In the genomic region with DNA sequence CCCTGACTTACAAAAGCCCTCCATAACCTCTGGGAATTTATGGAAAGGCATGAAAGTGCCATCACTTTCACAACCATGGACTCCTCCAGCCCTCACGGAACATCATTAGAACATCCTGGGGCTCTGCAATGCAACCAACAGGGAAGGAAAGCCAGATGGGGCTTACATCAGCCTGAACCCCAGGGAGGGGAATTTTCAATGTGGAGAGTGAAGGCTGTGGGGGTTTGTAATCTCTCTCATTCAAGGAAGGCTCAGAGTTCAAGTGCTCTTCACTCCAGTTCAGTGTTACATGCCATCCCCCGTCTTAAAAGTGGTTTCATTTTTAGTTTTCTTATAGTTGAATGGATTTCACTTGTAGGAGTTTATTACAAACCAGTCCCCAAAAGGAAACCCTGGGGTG, we compare ENCODE assay signal across 11 cellular contexts. TPM values are rescaled to one million over a fixed set of nuclear protein-coding genes. Genes with fewer than 3 reads are reported as not detected.
A peak's percentile ranks its signal among the peaks of the same experiment; 100 is the strongest.
DNase-seq lines count a peak whose midpoint lies in the region; ATAC-seq, FAIRE-seq and TF ChIP-seq lines count a peak whose summit lies in the region.
"Had no signal": no experiment of that assay in that cellular context is flagged by ENCODE, and none has a peak within 500 bp of the region (broad histone marks: within the 10 kb centered on the region; RNA-seq: fewer than 3 reads in every experiment).

No MANE protein-coding gene starts in this region.

- peaks cover 7% of the 10 kb centered on the region; the same call in 1 of the 2 replicates for H3K9me1 ChIP-seq in IMR-90 (ENCODE audit: insufficient read depth, low read length)

- no peak overlapping the region for H2BK15ac ChIP-seq in IMR-90 (ENCODE audit: low read depth, low read length)

- no TSS peak for BruUV-seq in IMR-90 (replicated peaks; lab: Mats Ljungman, UMichigan)

- H3K56ac ChIP-seq in IMR-90 (ENCODE audit: extremely low read depth, insufficient read depth, low read length), result 0 out of 2 replicates have a peak overlapping the region, but pooled peaks have one; percentile 11

- H3K79me1 ChIP-seq in IMR-90 (ENCODE audit: low read depth in 1 of 2, low read length in 2 of 2), result peaks cover 0 to 24% of the 10 kb centered on the region in 2 experiments; a peak in 2 of 4 replicates

- H2AFZ ChIP-seq in IMR-90 (replicated peaks; ENCODE audit: low read length, poor library complexity) (no peak overlapping the region), fibroblast of lung (ENCODE audit: low read length) (no peak overlapping the region)

- no peak for DNase-seq in GM18507 (ENCODE audit: extremely low spot score, insufficient read length, low read depth)
- no peak for DNase-seq in IMR-90
- DNase-seq in fibroblast of lung (ENCODE audit: low read depth in 2 of 2), result peak; percentile 24 to 44
- DNase-seq in psoas muscle, result no peak
- no peak for DNase-seq in putamen (ENCODE audit: low spot score)
- no peak for DNase-seq in NCI-H2227 treated with DMSO at 0.1 percent for 48 hours (lab: John Stamatoyannopoulos, UW)
- DNase-seq: activated naive CD8-positive, alpha-beta T cell treated with anti-CD3 and anti-CD28 coated beads for 36 hours; occipital lobe had no signal

- ATAC-seq in IMR-90 (ENCODE audit: low read depth), result no peak
- ATAC-seq in psoas muscle, result peak in 2 of 4 donors; percentile 33 to 38
- ATAC-seq in GM21737 (IDR thresholded peaks at IDR 0.05; ENCODE audit: unreplicated experiment), result no peak
- ATAC-seq in HG03442 (IDR thresholded peaks at IDR 0.05; ENCODE audit: unreplicated experiment), result no peak

- peak; percentile 70 for FAIRE-seq in GM18507 (lab: Jason Lieb, UNC)
- FAIRE-seq: islet of Langerhans had no signal

- TF ChIP-seq POLR2A in IMR-90 (IDR thresholded peaks at IDR 0.05; ENCODE audit: low read depth, low read length), result no peak

- H3K4ac ChIP-seq in IMR-90 (ENCODE audit: low read depth, low read length), result peak overlapping the region; percentile 37

- peak overlapping the region; percentile 66; the same call in 1 of the 2 replicates for H3K14ac ChIP-seq in IMR-90 (replicated peaks; ENCODE audit: low read depth, low read length)

- peak overlapping the region; percentile 96 for H3K23ac ChIP-seq in IMR-90 (ENCODE audit: low read depth, low read length)

- H3K79me2 ChIP-seq in fibroblast of lung (ENCODE audit: control insufficient read depth, insufficient read depth, low read length), result peaks cover 100% of the 10 kb centered on the region

- H2BK120ac ChIP-seq in IMR-90 (ENCODE audit: low read depth, low read length), result no peak overlapping the region

- dilution Hi-C loops in IMR-90 (cut with HindIII; ENCODE audit: low sequenced_read_pairs, unreplicated experiment), result no loop called here

- no CpG with 5 or more reads among the region's 2 CpGs for WGBS in IMR-90 (ENCODE audit: extremely low coverage in 2 of 2, insufficient read length in 1 of 2), 2 experiments
- WGBS in psoas muscle, 3 donors, result 55 to 66% (median 58%) methylated on average over 2 of the region's 2 CpGs

- H3K9me3 ChIP-seq in IMR-90 (ENCODE audit: control insufficient read depth, insufficient read depth, low read length) (no peaks in the 10 kb centered on the region), fibroblast of lung (ENCODE audit: control insufficient read depth, insufficient read depth, low read depth, low read length) (no peaks in the 10 kb centered on the region), psoas muscle (no peaks in the 10 kb centered on the region)

- H3K9ac ChIP-seq in IMR-90 (ENCODE audit: low read depth, low read length) (peak overlapping the region; percentile 27), fibroblast of lung (ENCODE audit: insufficient read depth, low read length) (peak overlapping the region; percentile 34)

- no peak for TF ChIP-seq RAD21 in IMR-90 (IDR thresholded peaks at IDR 0.05; ENCODE audit: low read length)

- POLR2A ChIA-PET in IMR-90 (lab: Charles Lee; ENCODE audit: unreplicated experiment), result no interaction called here

- H4K20me1 ChIP-seq in IMR-90 (ENCODE audit: insufficient read depth, low read length) (peaks cover 100% of the 10 kb centered on the region), fibroblast of lung (ENCODE audit: control insufficient read depth, extremely low read depth, insufficient read depth, low read length) (no peaks in the 10 kb centered on the region)

- 0 out of 2 replicates have a peak overlapping the region, but pooled peaks have one; percentile 33 for H4K5ac ChIP-seq in IMR-90 (ENCODE audit: low read depth, low read length)

- peak overlapping the region; percentile 38 for H2AK9ac ChIP-seq in IMR-90 (replicated peaks; ENCODE audit: low read depth, low read length, poor library complexity)

- H3K36me3 ChIP-seq in IMR-90 (ENCODE audit: control insufficient read depth, insufficient read depth, low read length), result peaks cover 13% of the 10 kb centered on the region
- H3K36me3 ChIP-seq in fibroblast of lung (ENCODE audit: control insufficient read depth, insufficient read depth, low read length), result peaks cover 7% of the 10 kb centered on the region
- H3K36me3 ChIP-seq in psoas muscle (ENCODE audit: insufficient read depth in 1 of 2, low read depth in 1 of 2), result no peaks in the 10 kb centered on the region

- H3K4me1 ChIP-seq in IMR-90 (ENCODE audit: control insufficient read depth, insufficient read depth, low read length), result peaks cover 39% of the 10 kb centered on the region
- H3K4me1 ChIP-seq in fibroblast of lung (ENCODE audit: control insufficient read depth, extremely low read depth, insufficient read depth, low read length), result peaks cover 36% of the 10 kb centered on the region
- peaks cover 27% of the 10 kb centered on the region for H3K4me1 ChIP-seq in psoas muscle

- intact Hi-C loops in IMR-90 (cut with micrococcal nuclease), result no loop called here
- intact Hi-C loops in psoas muscle (cut with DNase I), result no loop called here

- in situ Hi-C loops in IMR-90 (cut with MboI; ENCODE audit: low sequenced_read_pairs), result no loop called here

- peak overlapping the region in 1 of 2 experiments; percentile 7; a peak in 1 of 4 replicates for H4K8ac ChIP-seq in IMR-90 (ENCODE audit: low read depth in 2 of 2, low read length in 2 of 2)

- peak overlapping the region; percentile 35 for H2BK5ac ChIP-seq in IMR-90 (ENCODE audit: low read depth, low read length, poor library complexity, severe bottlenecking)

- H3K4me2 ChIP-seq in IMR-90 (ENCODE audit: low read depth, low read length), result peak overlapping the region; percentile 77
- H3K4me2 ChIP-seq in fibroblast of lung (ENCODE audit: extremely low read depth, insufficient read depth, low read length), result peak overlapping the region; percentile 91

- peak overlapping the region; percentile 6; the same call in 1 of the 2 replicates for H2AK5ac ChIP-seq in IMR-90 (ENCODE audit: low read depth, low read length)

- H2BK20ac ChIP-seq in IMR-90 (ENCODE audit: low read depth, low read length), result peak overlapping the region; percentile 8; the same call in 1 of the 2 replicates

- H3K18ac ChIP-seq in IMR-90 (ENCODE audit: low read depth, low read length), result 0 out of 2 replicates have a peak overlapping the region, but pooled peaks have one; percentile 27

- H3K27ac ChIP-seq in IMR-90 (ENCODE audit: insufficient read depth, low read length) (peak overlapping the region; percentile 52; the same call in 1 of the 2 replicates), fibroblast of lung (ENCODE audit: insufficient read depth, low read length) (peak overlapping the region; percentile 59), psoas muscle (no peak overlapping the region)

- H3K27me3 ChIP-seq in IMR-90 (ENCODE audit: control insufficient read depth, insufficient read depth, low read length), result no peaks in the 10 kb centered on the region
- no peaks in the 10 kb centered on the region for H3K27me3 ChIP-seq in fibroblast of lung (ENCODE audit: control insufficient read depth, insufficient read depth, low read length)
- H3K27me3 ChIP-seq in psoas muscle (ENCODE audit: insufficient read depth in 3 of 3, low read length in 2 of 3), result peaks cover 0 to 62% (median 6%) of the 10 kb centered on the region in 3 donors

- CTCF ChIA-PET in IMR-90 (lab: Yijun Ruan, JAX), result interaction anchor here (0.5 to 1.9 kb wide), 2 partner anchors 227 to 230 kb away, joined by 3 to 8 read pairs; no protein-coding TSS in a partner anchor

- no peak for TF ChIP-seq CTCF in IMR-90 (conservative IDR thresholded peaks at IDR 0.05; ENCODE audit: low read depth, low read length)
- TF ChIP-seq CTCF in fibroblast of lung (conservative IDR thresholded peaks at IDR 0.05 in 1 of 2, IDR thresholded peaks at IDR 0.05 in 1 of 2; ENCODE audit: low read depth in 1 of 2, low read length in 2 of 2), result no peak
- no peak for TF ChIP-seq CTCF in psoas muscle (IDR thresholded peaks at IDR 0.05)

- H3K4me3 ChIP-seq in IMR-90 (ENCODE audit: insufficient read depth, low read depth, low read length) (peak overlapping the region; percentile 6; the same call in 1 of the 2 replicates), fibroblast of lung (replicated peaks in 1 of 4; ENCODE audit: control extremely low read depth in 1 of 4, insufficient read depth in 1 of 4, low read depth in 3 of 4, low read length in 4 of 4) (peak overlapping the region; percentile 28 to 89 (median 39)), psoas muscle (peak overlapping the region; percentile 73)

- no peak overlapping the region for H4K91ac ChIP-seq in IMR-90 (ENCODE audit: insufficient read depth, low read depth, low read length)

TF ChIP-seq in IMR-90, 13 proteins besides CTCF, POLR2A, EP300 and RAD21 (continues in another document):
- TF ChIP-seq MAZ (IDR thresholded peaks at IDR 0.05; ENCODE audit: borderline replicate concordance, low read depth, low read length) (no peak), CHD1 (IDR thresholded peaks at IDR 0.05; ENCODE audit: low read depth, low read length) (no peak), RFX5 (IDR thresholded peaks at IDR 0.05; ENCODE audit: low read depth, low read length) (no peak), CEBPB (IDR thresholded peaks at IDR 0.05; ENCODE audit: low read depth, low read length) (no peak), BHLHE40 (IDR thresholded peaks at IDR 0.05; ENCODE audit: low read depth, low read length) (no peak)

RNA-seq across cellular contexts. Expression of a gene that starts 5.7 kb away (rescaled TPM):
- 8.4 and 10.3 TPM in 2 replicates for total RNA-seq in IMR-90 (2012; rRNA removed)
- 21.0 and 22.1 TPM in 2 replicates for polyA plus RNA-seq in IMR-90 (2012; rRNA removed)
- polyA plus RNA-seq in IMR-90 (2012; cell fraction: cytosol; rRNA removed), result 13.3 and 14.6 TPM in 2 replicates
- polyA plus RNA-seq in IMR-90 (2012; cell fraction: nucleus; rRNA removed; ENCODE audit: low replicate concordance), result 59.8 and 89.3 TPM in 2 replicates
- 4.5 and 4.9 TPM in 2 replicates for total RNA-seq in fibroblast of lung
- 6.0 and 13.0 TPM in 2 replicates for polyA plus RNA-seq in fibroblast of lung
- 8.7 and 16.5 TPM in 2 replicates for polyA plus RNA-seq in fibroblast of lung (2012)
- 33.3 and 95.6 TPM in 2 replicates for polyA minus RNA-seq in fibroblast of lung (ENCODE audit: low replicate concordance)
- total RNA-seq in psoas muscle, result 1 to 10 TPM; 5.3 to 6.3 (median 5.9) TPM
- polyA plus RNA-seq in psoas muscle, result 1 to 10 TPM; 1.0 to 8.0 (median 2.4) TPM

Comparison
In these comparisons a context has a peak if more than half of its experiments do, and no peak if none do; other contexts are left out.
1. DNase-seq: peak in fibroblast of lung (2 of 2); none in GM18507 (single experiment), IMR-90 (single experiment), psoas muscle (0 of 2), putamen (single experiment) and NCI-H2227 treated with DMSO at 0.1 percent for 48 hours (single experiment).
2. H3K4me3 ChIP-seq: peak in every context shown above with its lines; median percentile 73 in psoas muscle; 39 in fibroblast of lung; 6 in IMR-90.